In genomic region chr1:100246738-100247137, GRCh38 we compare ENCODE assay signal across 14 cellular contexts.
"Had no signal": no experiment of that assay in that cellular context is flagged by ENCODE, and none has a peak within 500 bp of the region (broad histone marks: within the 10 kb centered on the region; RNA-seq: fewer than 3 reads in every experiment).

No MANE protein-coding gene starts in this region.

- H3K27ac Mint-ChIP-seq: activated CD8-positive, alpha-beta memory T cell treated with anti-CD3 and anti-CD28 coated beads, Interleukin-2, amount 10 ng/mL, durations not matched to agents 7 days and 5 days; activated T-cell treated with anti-CD3 and anti-CD28 coated beads, Interleukin-2, amount 50 U/mL, for 24 hours had no signal

- DNase-seq: activated CD4-positive, alpha-beta T cell treated with anti-CD3 and anti-CD28 coated beads, Interleukin-2, amount 50 U/mL, for 48 hours; activated CD8-positive, alpha-beta memory T cell treated with anti-CD3 and anti-CD28 coated beads, Interleukin-2, amount 10 ng/mL, durations not matched to agents 7 days and 5 days; activated effector memory CD4-positive, alpha-beta T cell treated with Interleukin-2 at 50 U/mL for 16 hours; activated T-cell treated with anti-CD3 and anti-CD28 coated beads, Interleukin-2, amount 50 U/mL, for 24 hours; heart right ventricle; islet precursor cell; mammary epithelial cell; pancreas; T-helper 2 cell; tibial artery had no signal

- H3K27ac ChIP-seq: cardiac muscle cell, heart right ventricle, pancreas, SK-N-MC, tibial artery had no signal

- H3K36me3 ChIP-seq: cardiac muscle cell, pancreas, tibial artery had no signal

- H3K27me3 ChIP-seq: cardiac muscle cell, heart right ventricle, pancreas, tibial artery had no signal

- H3K9me3 Mint-ChIP-seq: activated T-cell treated with anti-CD3 and anti-CD28 coated beads, Interleukin-2, amount 50 U/mL, for 24 hours had no signal

- H3K4me3 Mint-ChIP-seq: activated CD8-positive, alpha-beta memory T cell treated with anti-CD3 and anti-CD28 coated beads, Interleukin-2, amount 10 ng/mL, durations not matched to agents 7 days and 5 days; activated T-cell treated with anti-CD3 and anti-CD28 coated beads, Interleukin-2, amount 50 U/mL, for 24 hours had no signal

- H3K4me3 ChIP-seq: cardiac muscle cell, heart right ventricle, pancreas, SK-N-MC, tibial artery had no signal

- H3K27me3 Mint-ChIP-seq: activated CD8-positive, alpha-beta memory T cell treated with anti-CD3 and anti-CD28 coated beads, Interleukin-2, amount 10 ng/mL, durations not matched to agents 7 days and 5 days; activated T-cell treated with anti-CD3 and anti-CD28 coated beads, Interleukin-2, amount 50 U/mL, for 24 hours had no signal

- ATAC-seq: activated CD4-positive, CD25-positive, alpha-beta regulatory T cell treated with anti-CD3 and anti-CD28 coated beads, Interleukin-2, amount 50 U/mL, for 24 hours; activated CD8-positive, alpha-beta memory T cell treated with anti-CD3 and anti-CD28 coated beads, Interleukin-2, amount 10 ng/mL, durations not matched to agents 7 days and 5 days; heart right ventricle; left lobe of liver; pancreas had no signal

- H3K9me3 ChIP-seq: heart right ventricle, pancreas, tibial artery had no signal
